15 cellular contexts compared by ENCODE assay signal in genomic region chr6:161407581-161407980, GRCh38.
DNase-seq lines count a peak whose midpoint lies in the region; ATAC-seq and TF ChIP-seq lines count a peak whose summit lies in the region.
"Had no signal": no experiment of that assay in that cellular context is flagged by ENCODE, and none has a peak within 500 bp of the region (broad histone marks: within the 10 kb centered on the region; RNA-seq: fewer than 3 reads in every experiment).

No MANE protein-coding gene starts in this region.

- H2AFZ ChIP-seq in GM23248 = no peak overlapping the region
- H2AFZ ChIP-seq in OCI-LY7 (ENCODE audit: low read length) = no peak overlapping the region
- H2AFZ ChIP-seq: GM23338 had no signal

- H3K27me3 ChIP-seq in AG04450 (ENCODE audit: control insufficient read depth, insufficient read depth, low read length) (no peaks in the 10 kb centered on the region), GM23248 (replicated peaks; ENCODE audit: insufficient read depth) (no peaks in the 10 kb centered on the region)
- H3K27me3 ChIP-seq: thyroid gland had no signal

- H3K9me2 ChIP-seq in GM23248 (ENCODE audit: insufficient read depth) = peaks cover 5% of the 10 kb centered on the region; the same call in 1 of the 2 replicates
- H3K9me2 ChIP-seq in OCI-LY7 (ENCODE audit: insufficient read depth, low read length) = no peaks in the 10 kb centered on the region

- ATAC-seq in HG03159 (IDR thresholded peaks at IDR 0.05; ENCODE audit: unreplicated experiment) = no peak
- ATAC-seq: GM23338 had no signal

- H3K9me3 ChIP-seq in AG04450 (ENCODE audit: control insufficient read depth, insufficient read depth, low read length) (peaks cover 7% of the 10 kb centered on the region; the same call in 1 of the 2 replicates), GM23248 (ENCODE audit: low read depth) (no peaks in the 10 kb centered on the region), OCI-LY7 (ENCODE audit: low read length) (no peaks in the 10 kb centered on the region)
- H3K9me3 ChIP-seq: thyroid gland had no signal

- TF ChIP-seq CTCF in AG04450 (IDR thresholded peaks at IDR 0.05; ENCODE audit: low read depth, low read length) = no peak
- TF ChIP-seq CTCF in fibroblast of the aortic adventitia (IDR thresholded peaks at IDR 0.05; ENCODE audit: insufficient read depth, low read length) = no peak
- TF ChIP-seq CTCF in OCI-LY7 (conservative IDR thresholded peaks at IDR 0.05; ENCODE audit: low read length) = no peak

- H3K4me1 ChIP-seq in GM23248 (ENCODE audit: insufficient read depth) = peaks cover 26% of the 10 kb centered on the region
- no peaks in the 10 kb centered on the region for H3K4me1 ChIP-seq in OCI-LY7 (ENCODE audit: insufficient read depth, low read length, poor library complexity, severe bottlenecking)
- H3K4me1 ChIP-seq: thyroid gland had no signal

- in situ Hi-C loops in GM23248 (cut with MboI) (no loop called here), SK-MEL-5 (cut with HindIII; ENCODE audit: low pct_unique_long_range_greater_than_20kb, low sequenced_read_pairs) (no loop called here)

- H3K27ac ChIP-seq in AG04450 (ENCODE audit: low read depth, low read length) = peak overlapping the region; percentile 47
- peak overlapping the region; percentile 71 for H3K27ac ChIP-seq in GM23248
- no peak overlapping the region for H3K27ac ChIP-seq in OCI-LY7 (ENCODE audit: low read depth, low read length, poor library complexity, severe bottlenecking)
- H3K27ac ChIP-seq: SK-N-MC, thyroid gland had no signal

- peaks cover 29% of the 10 kb centered on the region for H3F3A ChIP-seq in GM23248 (ENCODE audit: insufficient read depth)

- H3K4me3 ChIP-seq in AG04450 (ENCODE audit: low read depth, low read length) (no peak overlapping the region), GM23248 (no peak overlapping the region), fibroblast of the aortic adventitia (ENCODE audit: low read depth, low read length) (no peak overlapping the region), OCI-LY7 (ENCODE audit: low read depth, low read length, poor library complexity, severe bottlenecking) (no peak overlapping the region)
- H3K4me3 ChIP-seq: GM23338, SK-N-MC, thyroid gland had no signal

- POLR2A ChIA-PET in AG04450 (lab: Yijun Ruan, JAX) (interaction anchor here (1.0 to 1.4 kb wide), 3 partner anchors 10 to 38 kb away, joined by 3 to 4 read pairs (median 3); no protein-coding TSS in a partner anchor), OCI-LY7 (lab: Charles Lee) (interaction anchor here (0.8 kb wide), 1 partner anchor 54 kb away, joined by 4 read pairs; no protein-coding TSS in a partner anchor)

- BruUV-seq in OCI-LY7 (replicated peaks; lab: Mats Ljungman, UMichigan) = no TSS peak

- WGBS in GM23248 (ENCODE audit: low coverage in 1 of 2, low lambda C conversion rate in 2 of 2, missing lambda C conversion rate in 2 of 2), 2 experiments = 23 to 29% methylated on average over 4 of the region's 4 CpGs

- H4K20me1 ChIP-seq in GM23248 (ENCODE audit: insufficient read depth) = no peaks in the 10 kb centered on the region
- H4K20me1 ChIP-seq in OCI-LY7 (ENCODE audit: insufficient read depth, low read length) = no peaks in the 10 kb centered on the region

- CTCF ChIA-PET in AG04450 (lab: Charles Lee) (interaction anchor here (2.2 to 4.2 kb wide), 2 partner anchors 11 to 14 kb away, joined by 13 to 51 read pairs; no protein-coding TSS in a partner anchor), OCI-LY7 (lab: Charles Lee; ENCODE audit: unreplicated experiment) (no interaction called here)

- H3K36me3 ChIP-seq in GM23248 (ENCODE audit: low read depth) = no peaks in the 10 kb centered on the region
- no peaks in the 10 kb centered on the region for H3K36me3 ChIP-seq in OCI-LY7 (ENCODE audit: insufficient read depth, low read length)
- H3K36me3 ChIP-seq: thyroid gland had no signal

- intact Hi-C loops in OCI-LY7 (cut with micrococcal nuclease; ENCODE audit: unreplicated experiment) = no loop called here

- H3K4me2 ChIP-seq in GM23248 (ENCODE audit: unreplicated experiment) (peak overlapping the region; percentile 46), OCI-LY7 (ENCODE audit: low read length) (no peak overlapping the region)
- H3K4me2 ChIP-seq: GM23338 had no signal

- DNase-seq in AG04450 (ENCODE audit: low read depth, low spot score) = peak; percentile 24
- DNase-seq in GM23248 = peak; percentile 69
- DNase-seq in SK-MEL-5 (ENCODE audit: low read depth, low spot score) = peak; percentile 82
- peak; percentile 71 for DNase-seq in fibroblast of the aortic adventitia (ENCODE audit: low read depth)
- no peak for DNase-seq in NCI-H128 (lab: John Stamatoyannopoulos, UW; ENCODE audit: unreplicated experiment)
- no peak for DNase-seq in NCI-H1105 treated with DMSO at 0.1 percent for 48 hours (lab: John Stamatoyannopoulos, UW)
- no peak for DNase-seq in OCI-LY7 (ENCODE audit: low spot score)
- DNase-seq: CD4-positive, CD25-positive, alpha-beta regulatory T cell; hypothalamus; NCI-H2081; stimulated activated CD4-positive, alpha-beta T cell treated with anti-CD3 and anti-CD28 coated beads, Interleukin-4, amount 100 ng/mL, for 4 hours; thyroid gland had no signal

- H3K79me2 ChIP-seq in GM23248 (ENCODE audit: insufficient read depth) (no peaks in the 10 kb centered on the region), OCI-LY7 (ENCODE audit: insufficient read depth, low read depth, low read length) (no peaks in the 10 kb centered on the region)

- peak overlapping the region; percentile 20; the same call in 1 of the 2 replicates for H3K9ac ChIP-seq in GM23248

Comparison
In these comparisons a context has a peak if more than half of its experiments do, and no peak if none do; other contexts are left out.
1. DNase-seq: peak in AG04450 (single experiment), GM23248 (single experiment), SK-MEL-5 (single experiment) and fibroblast of the aortic adventitia (single experiment); none in NCI-H128 (single experiment), NCI-H1105 treated with DMSO at 0.1 percent for 48 hours (single experiment) and OCI-LY7 (single experiment).